ENCODE assay signal across 31 cellular contexts in genomic region chr17:76579281-76579680, GRCh38. TPM values are rescaled to one million over a fixed set of nuclear protein-coding genes. Genes with fewer than 3 reads are reported as not detected.
DNase-seq lines count a peak whose midpoint lies in the region; ATAC-seq, FAIRE-seq and TF ChIP-seq lines count a peak whose summit lies in the region.
"Had no signal": no experiment of that assay in that cellular context is flagged by ENCODE, and none has a peak within 500 bp of the region (broad histone marks: within the 10 kb centered on the region; RNA-seq: fewer than 3 reads in every experiment).

No MANE protein-coding gene starts in this region.

- peak overlapping the region; percentile 5; the same call in 1 of the 2 replicates for H2AFZ ChIP-seq in GM12878 (ENCODE audit: control insufficient read depth, low read depth, low read length)

- H3K36me3 ChIP-seq in GM12878 (ENCODE audit: control insufficient read depth in 2 of 2, insufficient read depth in 2 of 2, low read length in 1 of 2) (no peaks in the 10 kb centered on the region), prostate gland (no peaks in the 10 kb centered on the region)
- no peaks in the 10 kb centered on the region for H3K36me3 ChIP-seq in effector memory CD4-positive, alpha-beta T cell (ENCODE audit: control insufficient read depth, insufficient read depth, low read length)
- H3K36me3 ChIP-seq: ascending aorta, lower lobe of right lung, spleen, WERI-Rb-1 had no signal

- DNase-seq in activated naive CD4-positive, alpha-beta T cell treated with anti-CD3 and anti-CD28 coated beads, Interleukin-2, amount 50 U/mL, for 72 hours (ENCODE audit: low spot score in 2 of 2): no peak
- DNase-seq in activated naive CD4-positive, alpha-beta T cell treated with Interleukin-2 at 50 U/mL for 16 hours: no peak
- DNase-seq in MV-4-11 (lab: John Stamatoyannopoulos, UW) (peak; percentile 49), GM12878 (ENCODE audit: low read depth, low spot score) (no peak), prostate gland (ENCODE audit: low spot score) (no peak), GF-D8 (lab: John Stamatoyannopoulos, UW) (no peak)
- no peak for DNase-seq in activated CD4-positive, CD25-positive, alpha-beta regulatory T cell (lab: John Stamatoyannopoulos, UW)
- no peak for DNase-seq in effector memory CD4-positive, alpha-beta T cell
- DNase-seq: ACHN; activated naive CD4-positive, alpha-beta T cell treated with anti-CD3 and anti-CD28 coated beads, Interleukin-2, amount 10 ng/mL, durations not matched to agents 7 days and 5 days; activated T-cell treated with anti-CD3 and anti-CD28 coated beads for 4 hours; erythroblast; hypothalamus; KBM-7; lower lobe of right lung; NCI-H2081 treated with DMSO at 0.1 percent for 48 hours; NCI-H446; NK-92 treated with Interleukin-12 subunit alpha and Interleukin-12 subunit beta, amount 100 ng/mL, for 24 hours; retina; spleen; stimulated activated CD4-positive, alpha-beta T cell treated with anti-CD3 and anti-CD28 coated beads, Interleukin-4, amount 100 ng/mL, for 4 hours; T-cell; WERI-Rb-1 had no signal

- no peaks in the 10 kb centered on the region for H4K20me1 ChIP-seq in GM12878 (ENCODE audit: control insufficient read depth, insufficient read depth)

- no peak for TF ChIP-seq CTCF in GM12878 (IDR thresholded peaks at IDR 0.05 in 2 of 3, conservative IDR thresholded peaks at IDR 0.05 in 1 of 3; ENCODE audit: control insufficient read depth in 2 of 3, extremely low read depth in 1 of 3, insufficient read depth in 1 of 3, low read depth in 3 of 3, low read length in 3 of 3)
- TF ChIP-seq CTCF in prostate gland (IDR thresholded peaks at IDR 0.05): no peak

- no peaks in the 10 kb centered on the region for H3K36me3 Mint-ChIP-seq in activated naive CD4-positive, alpha-beta T cell treated with anti-CD3 and anti-CD28 coated beads, Interleukin-2, amount 50 U/mL, for 72 hours
- H3K36me3 Mint-ChIP-seq: activated naive CD4-positive, alpha-beta T cell treated with anti-CD3 and anti-CD28 coated beads, Interleukin-2, amount 10 ng/mL, durations not matched to agents 7 days and 5 days; T-cell had no signal

- 3% methylated on average over 2 of the region's 2 CpGs for WGBS in GM12878 (ENCODE audit: insufficient coverage, insufficient replicate concordance, low lambda C conversion rate, missing lambda C conversion rate)
- 71% methylated on average over 2 of the region's 2 CpGs for WGBS in prostate gland

- H3K4me1 ChIP-seq in GM12878 (ENCODE audit: control insufficient read depth, insufficient read depth, low read length): peaks cover 24% of the 10 kb centered on the region
- H3K4me1 ChIP-seq in prostate gland (replicated peaks): no peaks in the 10 kb centered on the region
- no peaks in the 10 kb centered on the region for H3K4me1 ChIP-seq in effector memory CD4-positive, alpha-beta T cell (ENCODE audit: control insufficient read depth, insufficient read depth, low read length, poor library complexity, severe bottlenecking)
- H3K4me1 ChIP-seq: ascending aorta had no signal

- POLR2A ChIA-PET in GM12878 (lab: Charles Lee): interaction anchor here (1.0 kb wide), 1 partner anchor 16 kb away, joined by 3 read pairs; no protein-coding TSS in a partner anchor

- H3K9me3 Mint-ChIP-seq in activated naive CD4-positive, alpha-beta T cell treated with anti-CD3 and anti-CD28 coated beads, Interleukin-2, amount 50 U/mL, for 72 hours: no peaks in the 10 kb centered on the region
- H3K9me3 Mint-ChIP-seq: activated naive CD4-positive, alpha-beta T cell treated with anti-CD3 and anti-CD28 coated beads, Interleukin-2, amount 10 ng/mL, durations not matched to agents 7 days and 5 days; T-cell had no signal

- H3K9me3 ChIP-seq in GM12878 (replicated peaks; ENCODE audit: control insufficient read depth, insufficient read depth, low read length) (no peaks in the 10 kb centered on the region), prostate gland (no peaks in the 10 kb centered on the region)
- H3K9me3 ChIP-seq in effector memory CD4-positive, alpha-beta T cell (ENCODE audit: control insufficient read depth, low read length): no peaks in the 10 kb centered on the region
- H3K9me3 ChIP-seq: ascending aorta, lower lobe of right lung, spleen had no signal

- no TSS peak for BruUV-seq in GM12878 (replicated peaks; lab: Mats Ljungman, UMichigan)

- CTCF ChIA-PET in GM12878 (lab: Yijun Ruan, JAX): interaction anchor here (0.6 to 3.0 kb wide), 4 partner anchors 12 to 45 kb away, joined by 3 to 13 read pairs (median 4); no protein-coding TSS in a partner anchor

- RAD21 ChIA-PET in GM12878 (lab: Charles Lee; ENCODE audit: unreplicated experiment): interaction anchor here (0.9 kb wide), 1 partner anchor 19 kb away, joined by 3 read pairs; no protein-coding TSS in a partner anchor

- no peak overlapping the region for H3K27ac ChIP-seq in GM12878 (ENCODE audit: control insufficient read depth, insufficient read depth)
- H3K27ac ChIP-seq in prostate gland: peak overlapping the region in 1 of 2 donors; percentile 35
- no peak overlapping the region for H3K27ac ChIP-seq in effector memory CD4-positive, alpha-beta T cell (ENCODE audit: insufficient read depth, low read length, poor library complexity, severe bottlenecking)
- H3K27ac ChIP-seq: ascending aorta, lower lobe of right lung, spleen had no signal

- ATAC-seq in activated naive CD4-positive, alpha-beta T cell treated with anti-CD3 and anti-CD28 coated beads, Interleukin-2, amount 50 U/mL, for 72 hours: peak; percentile 46 to 67
- peak; percentile 75 for ATAC-seq in GM12878
- ATAC-seq: Right ventricle myocardium inferior, T-cell had no signal

- SMC1A ChIA-PET in GM12878 (lab: Charles Lee; ENCODE audit: uncharacterized antibody, unreplicated experiment): interaction anchor here (0.6 kb wide), 1 partner anchor 19 kb away, joined by 3 read pairs; no protein-coding TSS in a partner anchor

- TF ChIP-seq POLR2A in GM12878 (IDR thresholded peaks at IDR 0.05; ENCODE audit: low read depth, low read length) (no peak), prostate gland (IDR thresholded peaks at IDR 0.05) (no peak)

- no peak overlapping the region for H3K9ac ChIP-seq in GM12878 (ENCODE audit: control insufficient read depth, insufficient read depth, low read length)

- H3K4me3 ChIP-seq in GM12878 (no peak overlapping the region), prostate gland (no peak overlapping the region)
- no peak overlapping the region for H3K4me3 ChIP-seq in effector memory CD4-positive, alpha-beta T cell (ENCODE audit: insufficient read depth, low read depth, low read length, poor library complexity, severe bottlenecking)
- H3K4me3 ChIP-seq: ascending aorta, lower lobe of right lung, spleen had no signal

- intact Hi-C loops in GM12878 (cut with micrococcal nuclease; ENCODE audit: unreplicated experiment) (no loop called here), prostate gland (cut with DNase I) (no loop called here)

- H3K27ac Mint-ChIP-seq in activated naive CD4-positive, alpha-beta T cell treated with anti-CD3 and anti-CD28 coated beads, Interleukin-2, amount 50 U/mL, for 72 hours: no peak overlapping the region
- H3K27ac Mint-ChIP-seq: activated naive CD4-positive, alpha-beta T cell treated with anti-CD3 and anti-CD28 coated beads, Interleukin-2, amount 10 ng/mL, durations not matched to agents 7 days and 5 days; T-cell had no signal

- in situ Hi-C loops in GM12878 (cut with MboI): no loop called here

- FAIRE-seq in GM12878 (lab: Jason Lieb, UNC): no peak
- FAIRE-seq: frontal cortex, GM19239, H1, islet of Langerhans, urothelium cell line had no signal

- TF ChIP-seq RAD21 in GM12878 (IDR thresholded peaks at IDR 0.05; ENCODE audit: insufficient read depth, low read depth, low read length): no peak

- H3K27me3 ChIP-seq in GM12878 (replicated peaks in 1 of 2; ENCODE audit: control insufficient read depth in 2 of 2, insufficient read depth in 2 of 2, low read length in 1 of 2) (no peaks in the 10 kb centered on the region), prostate gland (replicated peaks; ENCODE audit: insufficient read depth) (no peaks in the 10 kb centered on the region)
- no peaks in the 10 kb centered on the region for H3K27me3 ChIP-seq in effector memory CD4-positive, alpha-beta T cell (replicated peaks; ENCODE audit: control insufficient read depth, insufficient read depth, low read length, poor library complexity, severe bottlenecking)
- H3K27me3 ChIP-seq: ascending aorta had no signal

- no peaks in the 10 kb centered on the region for H3K79me2 ChIP-seq in GM12878 (ENCODE audit: control insufficient read depth, insufficient read depth, low read length)

- TF ChIP-seq EP300 in GM12878 (IDR thresholded peaks at IDR 0.05; ENCODE audit: borderline replicate concordance in 1 of 2, control insufficient read depth in 1 of 2, low read depth in 2 of 2, low read length in 2 of 2): no peak

- H3K4me2 ChIP-seq in GM12878 (ENCODE audit: control insufficient read depth, insufficient read depth): peak overlapping the region; percentile 34

RNA-seq across cellular contexts. Expression of gene ST6GALNAC2, which starts 6.4 kb away (rescaled TPM):
- total RNA-seq in activated naive CD4-positive, alpha-beta T cell treated with anti-CD3 and anti-CD28 coated beads, Interleukin-2, amount 50 U/mL, for 72 hours: not detected
- not detected in 2 replicates for total RNA-seq in GM12878 (2013; cell fraction: nucleolus; rRNA removed)
- total RNA-seq in GM12878 (2014; rRNA removed) (0.23 TPM in 1 of 2 replicates, not detected in the other), GM12878 (2014; rRNA removed; fragmentation: Illumina TruSeq; extraction: Trizol) (not detected in 2 replicates), GM12878 (2021) (0.13 and 0.41 TPM in 2 replicates), prostate gland (10 to 100 TPM; 21.0 to 23.1 TPM)
- 0.12 TPM for polyA plus RNA-seq in GM12878 (2011; ENCODE audit: low read depth)
- polyA plus RNA-seq in GM12878 (2011; rRNA removed) (0.08 and 0.17 TPM in 2 replicates), GM12878 (2014; fragmentation: Illumina TruSeq; extraction: Trizol) (not detected in 2 replicates), GM12878 (2014; fragmentation: Nextera tagmentation; extraction: Ambion mirVana) (not detected), GM12878 (2014; rRNA removed) (0.18 TPM in 1 of 2 replicates, not detected in the other), GM12878 (2016; fragmentation: Nextera tagmentation; extraction: Ambion mirVana) (under 1 TPM in 1 of 2 experiments, not detected in 1; 0.24 TPM)
- polyA plus RNA-seq in GM12878 (2011; cell fraction: cytosol; rRNA removed): 0.06 and 0.12 TPM in 2 replicates
- 0.15 and 1.2 TPM in 2 replicates for polyA plus RNA-seq in GM12878 (2011; cell fraction: nucleus; rRNA removed)
- 0.28 TPM in 1 of 2 replicates, not detected in the other for polyA plus RNA-seq in GM12878 (2012)
- polyA minus RNA-seq in GM12878 (2011; rRNA and poly(A)+ RNA removed): not detected in 2 replicates
- polyA minus RNA-seq in GM12878 (2011; cell fraction: cytosol; rRNA and poly(A)+ RNA removed): not detected in 2 replicates
- polyA minus RNA-seq in GM12878 (2011; cell fraction: nucleus; rRNA and poly(A)+ RNA removed): not detected in 2 replicates
- total RNA-seq: frontal cortex, H1 had no signal

RNA-seq across cellular contexts. Expression of gene PRCD, which starts 39.4 kb away (rescaled TPM):
- not detected for total RNA-seq in activated naive CD4-positive, alpha-beta T cell treated with anti-CD3 and anti-CD28 coated beads, Interleukin-2, amount 50 U/mL, for 72 hours
- 2.4 TPM in 2 replicates for total RNA-seq in GM12878 (2013; cell fraction: nucleolus; rRNA removed)
- total RNA-seq in GM12878 (2014; rRNA removed): 0.44 TPM in 1 of 2 replicates, not detected in the other
- total RNA-seq in GM12878 (2014; rRNA removed; fragmentation: Illumina TruSeq; extraction: Trizol): 0.18 TPM in 1 of 2 replicates, not detected in the other
- 0.37 and 0.95 TPM in 2 replicates for total RNA-seq in GM12878 (2021)
- polyA plus RNA-seq in GM12878 (2011; ENCODE audit: low read depth): not detected
- polyA plus RNA-seq in GM12878 (2011; rRNA removed): 0.22 and 0.49 TPM in 2 replicates
- polyA plus RNA-seq in GM12878 (2011; cell fraction: cytosol; rRNA removed): 0.24 and 0.48 TPM in 2 replicates
- 0.50 and 1.4 TPM in 2 replicates for polyA plus RNA-seq in GM12878 (2011; cell fraction: nucleus; rRNA removed)
- polyA plus RNA-seq in GM12878 (2012): 0.45 TPM in 1 of 2 replicates, not detected in the other
- not detected in 2 replicates for polyA plus RNA-seq in GM12878 (2014; fragmentation: Illumina TruSeq; extraction: Trizol)
- under 1 TPM in 1 of 2 experiments, not detected in 1; 0.31 TPM for polyA plus RNA-seq in GM12878 (2014; fragmentation: Nextera tagmentation; extraction: Ambion mirVana)
- polyA plus RNA-seq in GM12878 (2014; rRNA removed): 0.51 TPM in 1 of 2 replicates, not detected in the other
- under 1 TPM; 0.37 to 0.55 TPM for polyA plus RNA-seq in GM12878 (2016; fragmentation: Nextera tagmentation; extraction: Ambion mirVana)
- polyA minus RNA-seq in GM12878 (2011; rRNA and poly(A)+ RNA removed): not detected in 2 replicates
- polyA minus RNA-seq in GM12878 (2011; cell fraction: cytosol; rRNA and poly(A)+ RNA removed): not detected in 2 replicates
- polyA minus RNA-seq in GM12878 (2011; cell fraction: nucleus; rRNA and poly(A)+ RNA removed): not detected in 2 replicates
- total RNA-seq in prostate gland: under 1 TPM; 0.36 to 0.85 TPM
- polyA plus RNA-seq: CD14-positive monocyte had no signal

RNA-seq across cellular contexts. Expression of gene CYGB, which starts 41.8 kb away (rescaled TPM):
- not detected for total RNA-seq in activated naive CD4-positive, alpha-beta T cell treated with anti-CD3 and anti-CD28 coated beads, Interleukin-2, amount 50 U/mL, for 72 hours
- total RNA-seq in GM12878 (2013; cell fraction: nucleolus; rRNA removed): not detected in 2 replicates
- 0.34 TPM in 1 of 2 replicates, not detected in the other for total RNA-seq in GM12878 (2014; rRNA removed)
- not detected in 2 replicates for total RNA-seq in GM12878 (2014; rRNA removed; fragmentation: Illumina TruSeq; extraction: Trizol)
- total RNA-seq in GM12878 (2021): not detected in 2 replicates
- polyA plus RNA-seq in GM12878 (2011; ENCODE audit: low read depth): not detected
- not detected in 2 replicates for polyA plus RNA-seq in GM12878 (2011; rRNA removed)
- polyA plus RNA-seq in GM12878 (2011; cell fraction: cytosol; rRNA removed): 0.09 TPM in 1 of 2 replicates, not detected in the other
- 0.25 TPM in 1 of 2 replicates, not detected in the other for polyA plus RNA-seq in GM12878 (2011; cell fraction: nucleus; rRNA removed)
- not detected in 2 replicates for polyA plus RNA-seq in GM12878 (2012)
- polyA plus RNA-seq in GM12878 (2014; fragmentation: Illumina TruSeq; extraction: Trizol): not detected in 2 replicates
- polyA plus RNA-seq in GM12878 (2014; fragmentation: Nextera tagmentation; extraction: Ambion mirVana): not detected
- not detected in 2 replicates for polyA plus RNA-seq in GM12878 (2014; rRNA removed)
- not detected for polyA plus RNA-seq in GM12878 (2016; fragmentation: Nextera tagmentation; extraction: Ambion mirVana)
- 0.31 TPM in 1 of 2 replicates, not detected in the other for polyA minus RNA-seq in GM12878 (2011; rRNA and poly(A)+ RNA removed)
- not detected in 2 replicates for polyA minus RNA-seq in GM12878 (2011; cell fraction: cytosol; rRNA and poly(A)+ RNA removed)
- not detected in 2 replicates for polyA minus RNA-seq in GM12878 (2011; cell fraction: nucleus; rRNA and poly(A)+ RNA removed)
- total RNA-seq in prostate gland: 10 to 100 TPM in 1 of 2 donors, 1 to 10 TPM in 1; 7.0 to 13.8 TPM
- polyA plus RNA-seq: CD14-positive monocyte had no signal

Comparison
In these comparisons a context has a peak if more than half of its experiments do, and no peak if none do; other contexts are left out.
1. RNA of gene ST6GALNAC2, which starts 6.4 kb away (total RNA-seq): 21.0 to 23.1 TPM in prostate gland; 0.13 to 0.41 TPM in GM12878 and not detected in activated naive CD4-positive, alpha-beta T cell treated with anti-CD3 and anti-CD28 coated beads, Interleukin-2, amount 50 U/mL, for 72 hours; every median in the first group is over 10 times any median in the second.
2. RNA of gene CYGB, which starts 41.8 kb away (total RNA-seq): 7.0 to 13.8 TPM in prostate gland; not detected in activated naive CD4-positive, alpha-beta T cell treated with anti-CD3 and anti-CD28 coated beads, Interleukin-2, amount 50 U/mL, for 72 hours and 0.34 TPM in GM12878; every median in the first group is over 4 times any median in the second.